ENCODE assay signal across 1 cellular context in the genomic region with DNA sequence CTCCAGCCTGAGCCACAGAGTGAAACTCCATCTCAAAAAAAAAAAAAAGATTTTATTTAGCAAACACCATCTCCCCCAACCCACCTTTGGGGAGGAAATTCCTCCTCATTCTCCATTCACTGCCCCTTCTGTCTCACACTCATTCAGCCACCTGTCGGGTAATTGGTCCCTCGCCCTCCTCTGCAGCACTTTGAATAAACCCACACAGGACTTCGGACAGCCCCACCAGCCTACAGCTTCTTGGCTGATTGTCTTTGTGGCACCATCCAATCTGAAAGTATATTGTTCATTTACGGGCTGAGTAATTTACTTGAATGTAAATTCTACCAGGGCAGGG.
TF ChIP-seq lines count a peak whose summit lies in the region.

No MANE protein-coding gene starts in this region.

TF ChIP-seq in HCT116, 20 proteins besides CTCF, POLR2A, EP300 and RAD21:
- TF ChIP-seq YY1 (IDR thresholded peaks at IDR 0.05; ENCODE audit: extremely low read depth, insufficient replicate concordance, low read depth, low read length) (no peak), CBX3 (IDR thresholded peaks at IDR 0.05; ENCODE audit: low read depth) (no peak), POLR2AphosphoS5 (IDR thresholded peaks at IDR 0.05; ENCODE audit: low read depth, low read length) (no peak), ZFX (IDR thresholded peaks at IDR 0.05) (no peak), EZH2 (IDR thresholded peaks at IDR 0.05) (no peak), ELF1 (IDR thresholded peaks at IDR 0.05; ENCODE audit: borderline replicate concordance, low read depth) (no peak)
